ENCODE assay signal across 8 cellular contexts in genomic region chr6:22145823-22146379, GRCh38.
DNase-seq lines count a peak whose midpoint lies in the region; ATAC-seq, FAIRE-seq and TF ChIP-seq lines count a peak whose summit lies in the region.
"Had no signal": no experiment of that assay in that cellular context is flagged by ENCODE, and none has a peak within 500 bp of the region (broad histone marks: within the 10 kb centered on the region; RNA-seq: fewer than 3 reads in every experiment).

No MANE protein-coding gene starts in this region.

- H3K36me3 Mint-ChIP-seq in GM23338 (ENCODE audit: low read depth), result no peaks in the 10 kb centered on the region; the same call in 2 of the 3 replicates

- no peaks in the 10 kb centered on the region for H3K36me3 ChIP-seq in GM23338 (ENCODE audit: insufficient read depth)
- H3K36me3 ChIP-seq in H1 (ENCODE audit: control insufficient read depth in 2 of 4, insufficient read depth in 4 of 4, low read length in 3 of 4), result no peaks in the 10 kb centered on the region
- no peaks in the 10 kb centered on the region for H3K36me3 ChIP-seq in mucosa of descending colon (ENCODE audit: low read depth)

- H3K4me1 ChIP-seq in GM23338 (ENCODE audit: insufficient read depth) (peaks cover 49% of the 10 kb centered on the region), H1 (replicated peaks in 1 of 4; ENCODE audit: control insufficient read depth in 3 of 4, insufficient read depth in 4 of 4, low read length in 3 of 4) (peaks cover 8 to 33% (median 20%) of the 10 kb centered on the region in 4 experiments), mucosa of descending colon (ENCODE audit: low read depth) (peaks cover 10% of the 10 kb centered on the region)

- H3K79me2 ChIP-seq in GM23338 (replicated peaks; ENCODE audit: insufficient read depth), result 0 out of 2 replicates have a peak, but pooled peaks cover 3% of the 10 kb centered on the region
- peaks cover 0 to 6% of the 10 kb centered on the region in 2 experiments; a peak in 1 of 4 replicates for H3K79me2 ChIP-seq in H1 (ENCODE audit: control insufficient read depth in 1 of 2, insufficient read depth in 2 of 2, low read length in 2 of 2)

- no peaks in the 10 kb centered on the region for H3K27me3 ChIP-seq in GM23338 (ENCODE audit: insufficient read depth)
- H3K27me3 ChIP-seq in H1 (replicated peaks in 1 of 4; ENCODE audit: control insufficient read depth in 3 of 4, extremely low read depth in 1 of 4, insufficient read depth in 3 of 4, low read length in 3 of 4), result no peaks in the 10 kb centered on the region

- no peak overlapping the region for H2BK5ac ChIP-seq in H1 (ENCODE audit: low read depth, low read length)

- 54% methylated on average over 5 of the region's 5 CpGs; no CpG with 5 or more reads in 1 of the 2 experiments for WGBS in H1 (ENCODE audit: extremely low coverage in 1 of 2, insufficient coverage in 1 of 2, insufficient read length in 1 of 2, insufficient replicate concordance in 2 of 2, low coverage in 1 of 2, low lambda C conversion rate in 2 of 2, missing lambda C conversion rate in 1 of 2), 2 experiments

- CTCF ChIA-PET in H1 (lab: Charles Lee; ENCODE audit: partially characterized antibody), result interaction anchor here (0.6 to 1.1 kb wide), 2 partner anchors 130 to 692 kb away, joined by 3 to 4 read pairs; no protein-coding TSS in a partner anchor
- CTCF ChIA-PET in GM10248 (lab: Yijun Ruan, JAX), result no interaction called here

- TF ChIP-seq CTCF in GM23338 (conservative IDR thresholded peaks at IDR 0.05; ENCODE audit: low read depth in 2 of 2) (0 out of 4 replicates have a peak, but pooled peaks of 1 of the 2 experiments have one; percentile 9), H1 (IDR thresholded peaks at IDR 0.05; ENCODE audit: control extremely low read depth in 1 of 3, insufficient read depth in 1 of 3, low read depth in 1 of 3, low read length in 3 of 3) (no peak), mucosa of descending colon (IDR thresholded peaks at IDR 0.05) (no peak), GM10248 (IDR thresholded peaks at IDR 0.05; ENCODE audit: control extremely low read depth, extremely low read depth, low read depth, missing control alignments) (no peak)

- no peak overlapping the region for H2BK20ac ChIP-seq in H1 (ENCODE audit: low read length)

- TF ChIP-seq RAD21 in H1 (IDR thresholded peaks at IDR 0.05 in 1 of 2, conservative IDR thresholded peaks at IDR 0.05 in 1 of 2; ENCODE audit: low read depth in 2 of 2, low read length in 2 of 2), result peak in 1 of 2 experiments; percentile 10; a peak in 1 of 4 replicates

- H3K9ac ChIP-seq in H1 (replicated peaks in 1 of 4; ENCODE audit: extremely low read depth in 1 of 4, low read depth in 3 of 4, low read length in 3 of 4), result no peak overlapping the region

- peak overlapping the region; percentile 92 for H3K27ac Mint-ChIP-seq in GM23338
- H3K27ac Mint-ChIP-seq: T-helper 1 cell treated with Interleukin-12 subunit alpha and Interleukin-12 subunit beta and Interleukin-4 antibody, amounts not matched to agents 30 μg/mL and 1 μg/mL, for 36 hours had no signal

- H4K5ac ChIP-seq in H1 (ENCODE audit: insufficient read length, low read depth, low read length), result no peak overlapping the region

- H3K4me3 ChIP-seq in GM23338, result no peak overlapping the region
- H3K4me3 ChIP-seq in H1 (ENCODE audit: extremely low read depth in 1 of 4, insufficient read depth in 2 of 4, low read depth in 3 of 4, low read length in 4 of 4), result no peak overlapping the region
- H3K4me3 ChIP-seq in mucosa of descending colon, result no peak overlapping the region

- no peak for TF ChIP-seq EP300 in H1 (IDR thresholded peaks at IDR 0.05; ENCODE audit: borderline replicate concordance in 1 of 2, low read depth in 2 of 2, low read length in 2 of 2)

- peaks cover 62% of the 10 kb centered on the region for H3K4me1 Mint-ChIP-seq in GM23338

- no peak overlapping the region for H2AFZ ChIP-seq in GM23338
- H2AFZ ChIP-seq in H1 (ENCODE audit: low read length), result no peak overlapping the region

- H3K4ac ChIP-seq in H1 (replicated peaks; ENCODE audit: insufficient read length, low read depth, low read length), result no peak overlapping the region

- no peak overlapping the region for H3K23ac ChIP-seq in H1 (ENCODE audit: insufficient read length)

- POLR2A ChIA-PET in H1 (lab: Charles Lee; ENCODE audit: partially characterized antibody), result no interaction called here
- POLR2A ChIA-PET in GM10248 (lab: Yijun Ruan, JAX), result no interaction called here

- H3K18ac ChIP-seq in H1 (ENCODE audit: extremely low read depth, low read length), result no peak overlapping the region

- no peaks in the 10 kb centered on the region; the same call in 1 of the 2 replicates for H3K79me1 ChIP-seq in H1 (ENCODE audit: low read depth, low read length)

- no peaks in the 10 kb centered on the region for H3K23me2 ChIP-seq in H1 (ENCODE audit: low read depth, low read length)

- TF ChIP-seq POLR2A in H1 (IDR thresholded peaks at IDR 0.05; ENCODE audit: control extremely low read depth in 1 of 2, low read depth in 2 of 2, low read length in 2 of 2), result no peak

- no peak overlapping the region for H3K56ac ChIP-seq in H1 (replicated peaks; ENCODE audit: insufficient read length, low read depth, low read length)

- H3K9me2 ChIP-seq in GM23338 (ENCODE audit: insufficient read depth), result no peaks in the 10 kb centered on the region; the same call in 1 of the 2 replicates

- no peak overlapping the region for H2BK120ac ChIP-seq in H1 (replicated peaks; ENCODE audit: low read depth, low read length)

- H4K20me1 ChIP-seq in GM23338 (replicated peaks; ENCODE audit: insufficient read depth), result no peaks in the 10 kb centered on the region
- peaks cover 0 to 1% of the 10 kb centered on the region in 2 experiments for H4K20me1 ChIP-seq in H1 (replicated peaks in 1 of 2; ENCODE audit: control insufficient read depth in 1 of 2, insufficient read depth in 2 of 2, low read length in 2 of 2)

- no peak overlapping the region for H4K8ac ChIP-seq in H1 (ENCODE audit: extremely low read depth, insufficient read depth, low read length)

- intact Hi-C loops in mucosa of descending colon (cut with DNase I, micrococcal nuclease), result no loop called here

- H4K91ac ChIP-seq in H1 (replicated peaks; ENCODE audit: insufficient read length, low read length), result no peak overlapping the region

- peak overlapping the region; percentile 53; the same call in 1 of the 2 replicates for H3K27ac ChIP-seq in GM23338 (ENCODE audit: low read depth)
- 0 out of 2 replicates have a peak overlapping the region, but pooled peaks have one; percentile 1 for H3K27ac ChIP-seq in H1 (ENCODE audit: low read depth, low read length)

- H2BK15ac ChIP-seq in H1 (ENCODE audit: low read length), result no peak overlapping the region

- peak; percentile 69 for DNase-seq in GM23338 (ENCODE audit: low spot score)
- peak; percentile 36 to 58 for DNase-seq in NCI-H526 (lab: John Stamatoyannopoulos, UW)
- DNase-seq in H1 (ENCODE audit: low read depth in 1 of 2, low spot score in 2 of 2), result peak in 1 of 2 experiments; percentile 17
- peak in 2 of 3 donors; percentile 19 to 21 for DNase-seq in mucosa of descending colon
- DNase-seq in GM10248 (ENCODE audit: extremely low spot score), result no peak

- peaks cover 7% of the 10 kb centered on the region for H3K27me3 Mint-ChIP-seq in GM23338 (ENCODE audit: insufficient read depth, low read depth, poor library complexity)

- FAIRE-seq in H1 (lab: Jason Lieb, UNC), result no peak

- peak overlapping the region; percentile 37; the same call in 2 of the 3 replicates for H3K4me3 Mint-ChIP-seq in GM23338

- H3K14ac ChIP-seq in H1 (ENCODE audit: insufficient read length), result no peak overlapping the region

- H3K9me3 ChIP-seq in H1 (ENCODE audit: insufficient read depth in 2 of 2, low read depth in 1 of 2, low read length in 1 of 2), result no peaks in the 10 kb centered on the region
- H3K9me3 ChIP-seq in mucosa of descending colon, result no peaks in the 10 kb centered on the region

- peak; percentile 45 for ATAC-seq in GM23338
- no peak for ATAC-seq in mucosa of descending colon
- ATAC-seq in GM19455 (IDR thresholded peaks at IDR 0.05; ENCODE audit: unreplicated experiment), result no peak
- ATAC-seq in GM18858 (IDR thresholded peaks at IDR 0.05; ENCODE audit: unreplicated experiment), result no peak

- H2BK12ac ChIP-seq in H1 (ENCODE audit: low read depth, low read length), result no peak overlapping the region

- peak overlapping the region; percentile 59 for H3K4me2 ChIP-seq in GM23338
- H3K4me2 ChIP-seq in H1 (ENCODE audit: insufficient read depth in 1 of 2, low read depth in 2 of 2, low read length in 2 of 2), result peak overlapping the region in 1 of 2 experiments; percentile 11; a peak in 2 of 4 replicates

- H3F3A ChIP-seq in GM23338 (replicated peaks; ENCODE audit: low read depth), result no peaks in the 10 kb centered on the region; the same call in 1 of the 2 replicates

- no peak overlapping the region for H2AK5ac ChIP-seq in H1 (ENCODE audit: low read depth, low read length)

- no peaks in the 10 kb centered on the region for H3K9me3 Mint-ChIP-seq in GM23338
- H3K9me3 Mint-ChIP-seq: T-helper 1 cell treated with Interleukin-12 subunit alpha and Interleukin-12 subunit beta and Interleukin-4 antibody, amounts not matched to agents 30 μg/mL and 1 μg/mL, for 36 hours had no signal

TF ChIP-seq in GM23338, 12 proteins besides CTCF, POLR2A, EP300 and RAD21 (continues in another document):
- TF ChIP-seq, protein P1, sequence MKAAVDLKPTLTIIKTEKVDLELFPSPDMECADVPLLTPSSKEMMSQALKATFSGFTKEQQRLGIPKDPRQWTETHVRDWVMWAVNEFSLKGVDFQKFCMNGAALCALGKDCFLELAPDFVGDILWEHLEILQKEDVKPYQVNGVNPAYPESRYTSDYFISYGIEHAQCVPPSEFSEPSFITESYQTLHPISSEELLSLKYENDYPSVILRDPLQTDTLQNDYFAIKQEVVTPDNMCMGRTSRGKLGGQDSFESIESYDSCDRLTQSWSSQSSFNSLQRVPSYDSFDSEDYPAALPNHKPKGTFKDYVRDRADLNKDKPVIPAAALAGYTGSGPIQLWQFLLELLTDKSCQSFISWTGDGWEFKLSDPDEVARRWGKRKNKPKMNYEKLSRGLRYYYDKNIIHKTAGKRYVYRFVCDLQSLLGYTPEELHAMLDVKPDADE (IDR thresholded peaks at IDR 0.05), result no peak
- TF ChIP-seq ZNF331 (CRISPR knock-in tag; IDR thresholded peaks at IDR 0.05; ENCODE audit: low read depth) (no peak), EZH2 (IDR thresholded peaks at IDR 0.05; ENCODE audit: low read depth, unreplicated experiment) (no peak)

TF ChIP-seq in H1, 55 proteins besides CTCF, POLR2A, EP300 and RAD21 (continues in another document):
- TF ChIP-seq GTF2F1 (IDR thresholded peaks at IDR 0.05; ENCODE audit: borderline replicate concordance, low read depth, low read length) (no peak), TAF1 (IDR thresholded peaks at IDR 0.05; ENCODE audit: low read depth, low read length) (no peak), TCF12 (IDR thresholded peaks at IDR 0.05; ENCODE audit: low read depth, low read length) (no peak)
- TF ChIP-seq, protein P2, sequence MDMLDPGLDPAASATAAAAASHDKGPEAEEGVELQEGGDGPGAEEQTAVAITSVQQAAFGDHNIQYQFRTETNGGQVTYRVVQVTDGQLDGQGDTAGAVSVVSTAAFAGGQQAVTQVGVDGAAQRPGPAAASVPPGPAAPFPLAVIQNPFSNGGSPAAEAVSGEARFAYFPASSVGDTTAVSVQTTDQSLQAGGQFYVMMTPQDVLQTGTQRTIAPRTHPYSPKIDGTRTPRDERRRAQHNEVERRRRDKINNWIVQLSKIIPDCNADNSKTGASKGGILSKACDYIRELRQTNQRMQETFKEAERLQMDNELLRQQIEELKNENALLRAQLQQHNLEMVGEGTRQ (IDR thresholded peaks at IDR 0.05; ENCODE audit: low read length), result peak; percentile 72
